In genomic region chr14:105947599-105947998, GRCh38 we compare ENCODE assay signal across 17 cellular contexts.
DNase-seq lines count a peak whose midpoint lies in the region; ATAC-seq and TF ChIP-seq lines count a peak whose summit lies in the region.
"Had no signal": no experiment of that assay in that cellular context is flagged by ENCODE, and none has a peak within 500 bp of the region (broad histone marks: within the 10 kb centered on the region; RNA-seq: fewer than 3 reads in every experiment).

No MANE protein-coding gene starts in this region.

- 70 to 85% methylated on average over 4 of the region's 4 CpGs for whole genome bisulfite sequencing in lung, 2 donors

- no peak overlapping the region for H3K27ac Mint-ChIP-seq in activated CD8-positive, alpha-beta memory T cell treated with anti-CD3 and anti-CD28 coated beads, Interleukin-2, amount 10 ng/mL, durations not matched to agents 7 days and 5 days
- no peak overlapping the region for H3K27ac Mint-ChIP-seq in activated T-helper 2 cell treated with anti-CD3 and anti-CD28 coated beads, Interferon-gamma antibody, Interleukin-2, Interleukin-4, amounts not matched to agents 10 μg/mL and 5 μg/mL and 100 μg/mL, durations not matched to agents 14 hours and 24 hours and 36 hours
- H3K27ac Mint-ChIP-seq: CD4-positive, alpha-beta T cell; CD8-positive, alpha-beta T cell had no signal

- CTCF ChIA-PET in activated CD8-positive, alpha-beta memory T cell treated with anti-CD3 and anti-CD28 coated beads, Interleukin-2, amount 10 ng/mL, durations not matched to agents 7 days and 5 days (lab: Charles Lee), result no interaction called here

- no peaks in the 10 kb centered on the region for H3K9me3 Mint-ChIP-seq in activated CD8-positive, alpha-beta memory T cell treated with anti-CD3 and anti-CD28 coated beads, Interleukin-2, amount 10 ng/mL, durations not matched to agents 7 days and 5 days (ENCODE audit: low read depth)
- H3K9me3 Mint-ChIP-seq in activated T-helper 2 cell treated with anti-CD3 and anti-CD28 coated beads, Interferon-gamma antibody, Interleukin-2, Interleukin-4, amounts not matched to agents 10 μg/mL and 5 μg/mL and 100 μg/mL, durations not matched to agents 14 hours and 24 hours and 36 hours, result no peaks in the 10 kb centered on the region
- H3K9me3 Mint-ChIP-seq: CD4-positive, alpha-beta T cell; CD8-positive, alpha-beta T cell had no signal

- no peak overlapping the region for H3K4me3 Mint-ChIP-seq in activated CD8-positive, alpha-beta memory T cell treated with anti-CD3 and anti-CD28 coated beads, Interleukin-2, amount 10 ng/mL, durations not matched to agents 7 days and 5 days
- H3K4me3 Mint-ChIP-seq in activated T-helper 2 cell treated with anti-CD3 and anti-CD28 coated beads, Interferon-gamma antibody, Interleukin-2, Interleukin-4, amounts not matched to agents 10 μg/mL and 5 μg/mL and 100 μg/mL, durations not matched to agents 14 hours and 24 hours and 36 hours (ENCODE audit: low read depth), result no peak overlapping the region
- H3K4me3 Mint-ChIP-seq: CD4-positive, alpha-beta T cell; CD8-positive, alpha-beta T cell had no signal

- H3K36me3 ChIP-seq in left lung (no peaks in the 10 kb centered on the region), lung (ENCODE audit: control insufficient read depth in 2 of 2, insufficient read depth in 2 of 2, low read length in 2 of 2) (no peaks in the 10 kb centered on the region)
- H3K36me3 ChIP-seq: BLaER1 treated with 17β-estradiol and CSF1 and Interleukin-3, amounts not matched to agents 10 nM and 100 nM had no signal

- peaks cover 0 to 39% of the 10 kb centered on the region in 2 donors for H3K27me3 ChIP-seq in left lung
- no peaks in the 10 kb centered on the region for H3K27me3 ChIP-seq in lung (ENCODE audit: control insufficient read depth, insufficient read depth)
- H3K27me3 ChIP-seq: BLaER1 treated with 17β-estradiol and CSF1 and Interleukin-3, amounts not matched to agents 10 nM and 100 nM had no signal

- H3K4me3 ChIP-seq in left lung (no peak overlapping the region), lung (no peak overlapping the region)
- H3K4me3 ChIP-seq: BLaER1 treated with 17β-estradiol and CSF1 and Interleukin-3, amounts not matched to agents 10 nM and 100 nM had no signal

- H3K27ac ChIP-seq in left lung (no peak overlapping the region), lung (ENCODE audit: low read depth in 1 of 2, low read length in 1 of 2) (no peak overlapping the region)
- H3K27ac ChIP-seq: BLaER1 treated with 17β-estradiol and CSF1 and Interleukin-3, amounts not matched to agents 10 nM and 100 nM; C4-2B had no signal

- peaks cover 13% of the 10 kb centered on the region for H3K4me1 Mint-ChIP-seq in activated CD8-positive, alpha-beta memory T cell treated with anti-CD3 and anti-CD28 coated beads, Interleukin-2, amount 10 ng/mL, durations not matched to agents 7 days and 5 days
- peaks cover 3% of the 10 kb centered on the region for H3K4me1 Mint-ChIP-seq in activated T-helper 2 cell treated with anti-CD3 and anti-CD28 coated beads, Interferon-gamma antibody, Interleukin-2, Interleukin-4, amounts not matched to agents 10 μg/mL and 5 μg/mL and 100 μg/mL, durations not matched to agents 14 hours and 24 hours and 36 hours (ENCODE audit: low read depth)

- peaks cover 26% of the 10 kb centered on the region for H3K27me3 Mint-ChIP-seq in activated CD8-positive, alpha-beta memory T cell treated with anti-CD3 and anti-CD28 coated beads, Interleukin-2, amount 10 ng/mL, durations not matched to agents 7 days and 5 days
- H3K27me3 Mint-ChIP-seq in activated T-helper 2 cell treated with anti-CD3 and anti-CD28 coated beads, Interferon-gamma antibody, Interleukin-2, Interleukin-4, amounts not matched to agents 10 μg/mL and 5 μg/mL and 100 μg/mL, durations not matched to agents 14 hours and 24 hours and 36 hours (ENCODE audit: low read depth), result peaks cover 6% of the 10 kb centered on the region

- intact Hi-C loops in left lung (cut with DNase I), result no loop called here
- intact Hi-C loops in activated T-helper 2 cell treated with anti-CD3 and anti-CD28 coated beads, Interferon-gamma antibody, Interleukin-2, Interleukin-4, amounts not matched to agents 10 μg/mL and 5 μg/mL and 100 μg/mL, durations not matched to agents 14 hours and 24 hours and 36 hours (cut with micrococcal nuclease), result loop anchor here (5.0 kb wide), 1 partner anchor 60 kb away; no protein-coding TSS in a partner anchor

- no peak for TF ChIP-seq CTCF in left lung (IDR thresholded peaks at IDR 0.05)
- TF ChIP-seq CTCF in lung (IDR thresholded peaks at IDR 0.05; ENCODE audit: control extremely low read depth, extremely low read depth), result no peak

- H3K4me1 ChIP-seq in left lung (no peaks in the 10 kb centered on the region), lung (ENCODE audit: control insufficient read depth in 2 of 2, insufficient read depth in 2 of 2, low read length in 2 of 2) (no peaks in the 10 kb centered on the region)
- H3K4me1 ChIP-seq: BLaER1 treated with 17β-estradiol and CSF1 and Interleukin-3, amounts not matched to agents 10 nM and 100 nM; Caco-2 had no signal

- ATAC-seq in activated CD8-positive, alpha-beta memory T cell treated with anti-CD3 and anti-CD28 coated beads, Interleukin-2, amount 10 ng/mL, durations not matched to agents 7 days and 5 days, result no peak
- peak; percentile 62 for ATAC-seq in left lung
- peak; percentile 23 for ATAC-seq in lung (ENCODE audit: insufficient read depth, low FRiP score)
- ATAC-seq: CD8-positive, alpha-beta T cell had no signal

- peak; percentile 33 for DNase-seq in activated CD8-positive, alpha-beta memory T cell treated with anti-CD3 and anti-CD28 coated beads, Interleukin-2, amount 10 ng/mL, durations not matched to agents 7 days and 5 days
- DNase-seq in activated CD8-positive, alpha-beta memory T cell treated with anti-CD3 and anti-CD28 coated beads, Interleukin-2, amount 50 U/mL, for 4 hours, result no peak
- DNase-seq in DMS79 (lab: John Stamatoyannopoulos, UW) (peak; percentile 85), left lung (no peak), lung (ENCODE audit: low spot score) (peak; percentile 29), NCI-H146 (lab: John Stamatoyannopoulos, UW) (no peak), activated T-cell treated with anti-CD3 and anti-CD28 coated beads for 4 hours (no peak)
- DNase-seq in activated T-helper 2 cell treated with anti-CD3 and anti-CD28 coated beads, Interferon-gamma antibody, Interleukin-2, Interleukin-4, amounts not matched to agents 10 μg/mL and 5 μg/mL and 100 μg/mL, durations not matched to agents 14 hours and 24 hours and 36 hours (ENCODE audit: low spot score), result no peak
- DNase-seq: 8988T; ACHN; Caco-2; Calu3; CD4-positive, alpha-beta T cell; CD8-positive, alpha-beta T cell; GF-D8 had no signal

- H3K36me3 Mint-ChIP-seq in activated CD8-positive, alpha-beta memory T cell treated with anti-CD3 and anti-CD28 coated beads, Interleukin-2, amount 10 ng/mL, durations not matched to agents 7 days and 5 days, result no peaks in the 10 kb centered on the region
- no peaks in the 10 kb centered on the region for H3K36me3 Mint-ChIP-seq in activated T-helper 2 cell treated with anti-CD3 and anti-CD28 coated beads, Interferon-gamma antibody, Interleukin-2, Interleukin-4, amounts not matched to agents 10 μg/mL and 5 μg/mL and 100 μg/mL, durations not matched to agents 14 hours and 24 hours and 36 hours (ENCODE audit: low read depth)
- H3K36me3 Mint-ChIP-seq: CD8-positive, alpha-beta T cell had no signal

- H3K9me3 ChIP-seq in left lung (no peaks in the 10 kb centered on the region), lung (ENCODE audit: control insufficient read depth in 2 of 2, insufficient read depth in 1 of 2, low read length in 1 of 2) (no peaks in the 10 kb centered on the region)
- H3K9me3 ChIP-seq: BLaER1 treated with 17β-estradiol and CSF1 and Interleukin-3, amounts not matched to agents 10 nM and 100 nM; Caco-2 had no signal

Comparison
In these comparisons a context has a peak if more than half of its experiments do, and no peak if none do; other contexts are left out.
1. DNase-seq: peak in activated CD8-positive, alpha-beta memory T cell treated with anti-CD3 and anti-CD28 coated beads, Interleukin-2, amount 10 ng/mL, durations not matched to agents 7 days and 5 days (single experiment), DMS79 (single experiment) and lung (single experiment); none in activated CD8-positive, alpha-beta memory T cell treated with anti-CD3 and anti-CD28 coated beads, Interleukin-2, amount 50 U/mL, for 4 hours (single experiment), left lung (0 of 2), activated T-helper 2 cell treated with anti-CD3 and anti-CD28 coated beads, Interferon-gamma antibody, Interleukin-2, Interleukin-4, amounts not matched to agents 10 μg/mL and 5 μg/mL and 100 μg/mL, durations not matched to agents 14 hours and 24 hours and 36 hours (single experiment), NCI-H146 (single experiment) and activated T-cell treated with anti-CD3 and anti-CD28 coated beads for 4 hours (single experiment).